9 cellular contexts compared by ENCODE assay signal in the genomic region with DNA sequence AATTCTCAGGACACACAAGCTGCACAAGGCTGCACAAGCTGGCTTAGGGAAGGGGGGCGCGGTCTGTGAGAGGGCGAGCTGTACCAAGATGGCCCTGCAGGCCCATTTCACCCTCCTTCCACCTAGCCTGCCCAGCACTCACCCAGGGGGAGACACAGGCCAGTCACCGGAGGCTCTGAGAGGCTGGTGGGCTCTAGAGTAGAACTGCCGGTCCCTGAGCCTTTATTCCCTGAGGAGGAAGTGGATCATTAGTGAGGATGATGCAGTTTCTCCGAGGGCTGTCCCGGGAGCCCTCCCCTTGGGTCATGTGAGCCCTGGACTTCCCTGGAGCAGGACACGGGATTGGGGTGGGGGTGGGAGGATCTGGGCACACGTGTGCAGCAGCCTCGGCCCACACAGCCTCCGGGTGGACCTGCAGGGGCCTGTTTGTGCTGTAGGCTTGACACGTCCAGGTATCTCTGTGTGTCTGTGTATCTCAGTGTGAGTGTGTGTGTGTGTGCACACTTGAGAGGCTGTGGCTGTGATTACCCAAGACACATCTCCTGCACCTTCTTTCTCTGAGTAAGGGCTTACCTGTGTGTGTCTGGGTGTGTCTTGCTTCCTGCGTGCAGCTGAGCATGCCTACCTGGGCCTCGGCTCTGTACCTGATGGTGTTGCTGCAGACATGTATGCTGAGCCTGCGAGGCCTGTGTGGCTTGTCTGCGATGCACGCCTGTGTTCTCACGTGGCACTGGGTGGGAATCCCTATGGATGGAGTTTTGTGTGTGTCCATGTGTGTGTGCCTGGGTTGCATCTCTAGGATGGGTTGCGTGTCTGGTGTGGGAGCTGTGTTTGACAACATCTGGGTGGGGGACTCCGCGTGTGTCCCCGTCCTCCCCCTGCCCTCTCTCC. TPM values are rescaled to one million over a fixed set of nuclear protein-coding genes. Genes with fewer than 3 reads are reported as not detected.
DNase-seq lines count a peak whose midpoint lies in the region; ATAC-seq and TF ChIP-seq lines count a peak whose summit lies in the region.
"Had no signal": no experiment of that assay in that cellular context is flagged by ENCODE, and none has a peak within 500 bp of the region (broad histone marks: within the 10 kb centered on the region; RNA-seq: fewer than 3 reads in every experiment).

Gene ACP5 (minus strand): TSS at position 195 of the 891 bp plus-strand sequence. CDS start 328 bp downstream, outside the sequence.

- TF ChIP-seq CTCF in PC-9 (conservative IDR thresholded peaks at IDR 0.05): no peak

- no peaks in the 10 kb centered on the region for H3K27me3 Mint-ChIP-seq in activated T-helper 17 cell treated with anti-CD3 and anti-CD28 coated beads, Interleukin-2, amount 50 U/mL, for 72 hours

- H3K36me3 ChIP-seq in H7 (replicated peaks; ENCODE audit: control insufficient read depth, insufficient read depth, low read length) (no peaks in the 10 kb centered on the region), iPS-15b (ENCODE audit: control insufficient read depth, insufficient read depth, low read length) (no peaks in the 10 kb centered on the region), skeletal muscle tissue (ENCODE audit: control insufficient read depth in 3 of 3, insufficient read depth in 3 of 3, low read length in 3 of 3) (no peaks in the 10 kb centered on the region), PC-9 (ENCODE audit: low read depth) (no peaks in the 10 kb centered on the region)

- intact Hi-C loops in PC-9 (cut with micrococcal nuclease; ENCODE audit: unreplicated experiment): no loop called here

- POLR2A ChIA-PET in PC-9 (lab: Charles Lee; ENCODE audit: unreplicated experiment): no interaction called here

- no peaks in the 10 kb centered on the region for H3K9me2 ChIP-seq in PC-9 (ENCODE audit: insufficient read depth)

- H3K4me3 ChIP-seq in H7 (ENCODE audit: insufficient read depth, low read depth, low read length): peak within 1 kb of the TSS; percentile 41; the same call in 1 of the 2 replicates
- H3K4me3 ChIP-seq in iPS-15b (ENCODE audit: low read depth, low read length): peak within 1 kb of the TSS; percentile 74
- H3K4me3 ChIP-seq in skeletal muscle tissue (ENCODE audit: low read length in 3 of 3): peak within 1 kb of the TSS; percentile 35 to 48 (median 43)
- H3K4me3 ChIP-seq in PC-9: no peak within 1 kb of the TSS

- H3K27ac Mint-ChIP-seq in activated T-helper 17 cell treated with anti-CD3 and anti-CD28 coated beads, Interleukin-2, amount 50 U/mL, for 72 hours: no peak within 1 kb of the TSS

- DNase-seq in H7 (peak; percentile 61), PC-9 (no peak), NCI-H1092 (lab: John Stamatoyannopoulos, UW) (no peak)
- DNase-seq: NCI-H1417 treated with DMSO at 0.1 percent for 48 hours had no signal

- H3K4me2 ChIP-seq in PC-9: no peak within 1 kb of the TSS

- peaks cover 13% of the 10 kb centered on the region for H3K4me1 Mint-ChIP-seq in activated T-helper 17 cell treated with anti-CD3 and anti-CD28 coated beads, Interleukin-2, amount 50 U/mL, for 72 hours

- H3K9ac ChIP-seq in iPS-15b (ENCODE audit: low read depth, low read length) (peak within 1 kb of the TSS; percentile 65), skeletal muscle tissue (ENCODE audit: low read depth in 1 of 3, low read length in 3 of 3) (peak within 1 kb of the TSS in 1 of 3 donors; percentile 25)

- H3K36me3 Mint-ChIP-seq in activated T-helper 17 cell treated with anti-CD3 and anti-CD28 coated beads, Interleukin-2, amount 50 U/mL, for 72 hours (ENCODE audit: low read depth): no peaks in the 10 kb centered on the region

- no peaks in the 10 kb centered on the region; the same call in 1 of the 2 replicates for H3K27me3 ChIP-seq in H7 (ENCODE audit: control insufficient read depth, insufficient read depth, low read length)
- no peaks in the 10 kb centered on the region for H3K27me3 ChIP-seq in iPS-15b (ENCODE audit: control insufficient read depth, insufficient read depth, low read length)
- H3K27me3 ChIP-seq in skeletal muscle tissue (ENCODE audit: control insufficient read depth in 3 of 3, insufficient read depth in 3 of 3, low read length in 3 of 3): peaks cover 11 to 30% (median 12%) of the 10 kb centered on the region in 3 donors
- no peaks in the 10 kb centered on the region for H3K27me3 ChIP-seq in PC-9 (ENCODE audit: insufficient read depth, low read depth)

- H3K27ac ChIP-seq in skeletal muscle tissue (ENCODE audit: low read depth, low read length) (peak within 1 kb of the TSS; percentile 44), PC-9 (no peak within 1 kb of the TSS)

- no peaks in the 10 kb centered on the region for H3K79me2 ChIP-seq in PC-9 (ENCODE audit: low read depth)

- no peak for ATAC-seq in activated T-helper 17 cell treated with anti-CD3 and anti-CD28 coated beads, Interleukin-2, amount 50 U/mL, for 72 hours (replicated peaks)
- no peak for ATAC-seq in GM21367 (IDR thresholded peaks at IDR 0.05; ENCODE audit: unreplicated experiment)
- ATAC-seq in HG02763 (IDR thresholded peaks at IDR 0.05; ENCODE audit: unreplicated experiment): no peak

- BruUV-seq in PC-9 (replicated peaks; lab: Mats Ljungman, UMichigan): no TSS peak

- H3F3A ChIP-seq in PC-9 (ENCODE audit: insufficient read depth, low read depth): no peaks in the 10 kb centered on the region; the same call in 1 of the 2 replicates

- H3K9me3 ChIP-seq in iPS-15b (ENCODE audit: control insufficient read depth, insufficient read depth, low read length) (no peaks in the 10 kb centered on the region), skeletal muscle tissue (ENCODE audit: control insufficient read depth in 3 of 3, low read length in 3 of 3) (no peaks in the 10 kb centered on the region), PC-9 (ENCODE audit: insufficient read depth, low read depth) (no peaks in the 10 kb centered on the region)

- peak within 1 kb of the TSS; percentile 66 for H3K4me3 Mint-ChIP-seq in activated T-helper 17 cell treated with anti-CD3 and anti-CD28 coated beads, Interleukin-2, amount 50 U/mL, for 72 hours

- H3K9me3 Mint-ChIP-seq in activated T-helper 17 cell treated with anti-CD3 and anti-CD28 coated beads, Interleukin-2, amount 50 U/mL, for 72 hours: no peaks in the 10 kb centered on the region

- H4K20me1 ChIP-seq in PC-9 (ENCODE audit: insufficient read depth): no peaks in the 10 kb centered on the region

- no peak within 1 kb of the TSS for H2AFZ ChIP-seq in PC-9

- H3K4me1 ChIP-seq in iPS-15b (ENCODE audit: control insufficient read depth, insufficient read depth, low read length) (peaks cover 4% of the 10 kb centered on the region), skeletal muscle tissue (ENCODE audit: control insufficient read depth in 3 of 3, insufficient read depth in 3 of 3, low read length in 3 of 3) (peaks cover 0 to 11% (median 4%) of the 10 kb centered on the region in 3 donors), PC-9 (replicated peaks; ENCODE audit: insufficient read depth) (no peaks in the 10 kb centered on the region)

- CTCF ChIA-PET in PC-9 (lab: Charles Lee): interaction anchor here (0.7 kb wide), 1 partner anchor 374 kb away, joined by 4 read pairs; no protein-coding TSS in a partner anchor

RNA-seq across cellular contexts. Expression of gene ACP5, which starts in this region (rescaled TPM):
- total RNA-seq in H7 (2014; rRNA removed; shearing (Covaris generic)): 1.0 and 3.7 TPM in 2 replicates
- 10 to 100 TPM; 19.9 to 26.3 TPM for total RNA-seq in activated T-helper 17 cell treated with anti-CD3 and anti-CD28 coated beads, Interleukin-2, amount 50 U/mL, for 72 hours
- 3.7 TPM for total RNA-seq in skeletal muscle tissue
- total RNA-seq in PC-9 (2021): 3.5 and 6.6 TPM in 2 replicates
